ENCODE assay signal across 26 cellular contexts in the genomic region with DNA sequence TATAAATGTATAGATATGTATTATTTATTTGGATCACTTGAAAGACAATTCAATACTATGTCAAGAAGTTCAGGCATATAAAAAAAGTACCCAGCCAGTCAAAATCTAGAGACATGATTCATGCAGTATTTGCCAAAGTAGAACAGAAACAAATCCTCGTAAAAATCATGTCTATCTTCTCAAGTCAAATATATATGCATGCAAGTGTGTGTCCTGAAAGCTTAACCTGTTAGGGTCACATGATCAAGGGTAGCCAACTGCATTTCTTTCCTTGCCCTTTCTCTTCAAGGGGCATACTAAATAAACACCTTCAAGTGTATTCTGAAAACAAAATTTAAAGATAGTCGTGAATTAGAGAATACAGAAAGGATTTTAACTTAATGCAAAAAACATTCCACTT.
"Had no signal": no experiment of that assay in that cellular context is flagged by ENCODE, and none has a peak within 500 bp of the region (broad histone marks: within the 10 kb centered on the region; RNA-seq: fewer than 3 reads in every experiment).

No MANE protein-coding gene starts in this region.

- FAIRE-seq: islet of Langerhans had no signal

- H3K4me3 Mint-ChIP-seq: immature natural killer cell; memory B cell; naive thymus-derived CD4-positive, alpha-beta T cell; natural killer cell treated with Interleukin-12 subunit alpha and Interleukin-12 subunit beta and Interleukin-15 and Interleukin-18, amount 100 ng/mL, for 72 hours; stimulated activated memory B cell treated with anti-CD40 and anti-IgM and Interleukin-4, amounts not matched to agents 10 μg/mL and 1 μg/mL and 100 μg/mL, for 72 hours; stimulated activated naive CD8-positive, alpha-beta T cell treated with anti-CD3 and anti-CD28 coated beads, Interleukin-15, amount 100 ng/mL, for 72 hours had no signal

- DNase-seq: hypothalamus; immature natural killer cell; left ventricle myocardium inferior; midbrain; mucosa of descending colon; naive thymus-derived CD4-positive, alpha-beta T cell; ovary; right lobe of liver; stimulated activated CD4-positive, alpha-beta T cell treated with anti-CD3 and anti-CD28 coated beads, Interleukin-1b, Interleukin-23, amount 100 ng/mL, for 48 hours; stimulated activated CD4-positive, alpha-beta T cell treated with anti-CD3 and anti-CD28 coated beads, Interleukin-2, amount 100 ng/mL, for 48 hours; stimulated activated CD4-positive, alpha-beta T cell treated with anti-CD3 and anti-CD28 coated beads, Interleukin-4, amount 100 ng/mL, for 4 hours; stimulated activated CD8-positive, alpha-beta memory T cell treated with anti-CD3 and anti-CD28 coated beads, Interleukin-4, amount 100 ng/mL, for 48 hours; stimulated activated naive CD4-positive, alpha-beta T cell treated with Interleukin-2 at 50 U/mL for 16 hours; stimulated activated naive CD8-positive, alpha-beta T cell treated with anti-CD3 and anti-CD28 coated beads, Interleukin-15, amount 100 ng/mL, for 72 hours; substantia nigra; transverse colon; upper lobe of left lung had no signal

- H3K4me1 ChIP-seq: left ventricle myocardium inferior, right atrium auricular region, right lobe of liver, upper lobe of left lung, vagina had no signal

- H3K36me3 Mint-ChIP-seq: natural killer cell treated with Interleukin-12 subunit alpha and Interleukin-12 subunit beta and Interleukin-15 and Interleukin-18, amount 100 ng/mL, for 72 hours had no signal

- H3K4me3 ChIP-seq: left ventricle myocardium inferior, lung, mucosa of descending colon, ovary, right atrium auricular region, right lobe of liver, smooth muscle cell, transverse colon, upper lobe of left lung, vagina had no signal

- H3K4me1 Mint-ChIP-seq: immature natural killer cell; memory B cell; stimulated activated memory B cell treated with anti-CD40 and anti-IgM and Interleukin-4, amounts not matched to agents 10 μg/mL and 1 μg/mL and 100 μg/mL, for 72 hours; stimulated activated naive CD8-positive, alpha-beta T cell treated with anti-CD3 and anti-CD28 coated beads, Interleukin-15, amount 100 ng/mL, for 72 hours had no signal

- H3K9me3 ChIP-seq: left ventricle myocardium inferior, mucosa of descending colon, ovary, right atrium auricular region, right lobe of liver, transverse colon, upper lobe of left lung, vagina had no signal

- ATAC-seq: mucosa of descending colon; naive thymus-derived CD4-positive, alpha-beta T cell; natural killer cell treated with Interleukin-12 subunit alpha and Interleukin-12 subunit beta and Interleukin-15 and Interleukin-18, amount 100 ng/mL, for 72 hours; right lobe of liver; stimulated activated memory B cell treated with anti-CD40 and anti-IgM and Interleukin-4, amounts not matched to agents 10 μg/mL and 1 μg/mL and 100 μg/mL, for 72 hours; stimulated activated naive CD8-positive, alpha-beta T cell treated with anti-CD3 and anti-CD28 coated beads, Interleukin-15, amount 100 ng/mL, for 72 hours had no signal

- H3K4me2 ChIP-seq: smooth muscle cell had no signal

- H3K27ac ChIP-seq: left ventricle myocardium inferior, ovary, right atrium auricular region, right lobe of liver, transverse colon, upper lobe of left lung, vagina had no signal

- H3K27me3 Mint-ChIP-seq: memory B cell; naive thymus-derived CD4-positive, alpha-beta T cell; natural killer cell treated with Interleukin-12 subunit alpha and Interleukin-12 subunit beta and Interleukin-15 and Interleukin-18, amount 100 ng/mL, for 72 hours; progenitor cell of endocrine pancreas; stimulated activated memory B cell treated with anti-CD40 and anti-IgM and Interleukin-4, amounts not matched to agents 10 μg/mL and 1 μg/mL and 100 μg/mL, for 72 hours; stimulated activated naive CD8-positive, alpha-beta T cell treated with anti-CD3 and anti-CD28 coated beads, Interleukin-15, amount 100 ng/mL, for 72 hours had no signal

- H3K27ac Mint-ChIP-seq: immature natural killer cell; memory B cell; natural killer cell treated with Interleukin-12 subunit alpha and Interleukin-12 subunit beta and Interleukin-15 and Interleukin-18, amount 100 ng/mL, for 72 hours; progenitor cell of endocrine pancreas; stimulated activated memory B cell treated with anti-CD40 and anti-IgM and Interleukin-4, amounts not matched to agents 10 μg/mL and 1 μg/mL and 100 μg/mL, for 72 hours had no signal

- H3K36me3 ChIP-seq: left ventricle myocardium inferior, ovary, right atrium auricular region, right lobe of liver, transverse colon, upper lobe of left lung, vagina had no signal

- H3K27me3 ChIP-seq: ovary, right atrium auricular region, right lobe of liver, transverse colon, upper lobe of left lung, vagina had no signal

- H3K9me3 Mint-ChIP-seq: immature natural killer cell; naive thymus-derived CD4-positive, alpha-beta T cell; natural killer cell treated with Interleukin-12 subunit alpha and Interleukin-12 subunit beta and Interleukin-15 and Interleukin-18, amount 100 ng/mL, for 72 hours; stimulated activated memory B cell treated with anti-CD40 and anti-IgM and Interleukin-4, amounts not matched to agents 10 μg/mL and 1 μg/mL and 100 μg/mL, for 72 hours; stimulated activated naive CD8-positive, alpha-beta T cell treated with anti-CD3 and anti-CD28 coated beads, Interleukin-15, amount 100 ng/mL, for 72 hours had no signal
